8 cellular contexts compared by ENCODE assay signal in genomic region chr3:131503328-131503650, GRCh38. TPM values are rescaled to one million over a fixed set of nuclear protein-coding genes. Genes with fewer than 3 reads are reported as not detected.
DNase-seq lines count a peak whose midpoint lies in the region; ATAC-seq and TF ChIP-seq lines count a peak whose summit lies in the region.

No MANE protein-coding gene starts in this region.

- H3K36me3 ChIP-seq in NT2/D1 (ENCODE audit: insufficient read depth, insufficient read length, low read length) (peaks cover 36% of the 10 kb centered on the region), endocrine pancreas (ENCODE audit: control insufficient read depth, insufficient read depth, low read length) (no peaks in the 10 kb centered on the region), neutrophil (no peaks in the 10 kb centered on the region)

- H3K9me3 Mint-ChIP-seq in activated CD8-positive, alpha-beta memory T cell treated with anti-CD3 and anti-CD28 coated beads, Interleukin-2, amount 10 ng/mL, durations not matched to agents 7 days and 5 days (ENCODE audit: low read depth), result no peaks in the 10 kb centered on the region

- H3K4me1 ChIP-seq in NT2/D1 (ENCODE audit: insufficient read depth, insufficient read length) (no peaks in the 10 kb centered on the region), endocrine pancreas (ENCODE audit: control insufficient read depth, insufficient read depth, low read length) (peaks cover 20% of the 10 kb centered on the region), neutrophil (ENCODE audit: control insufficient read depth in 1 of 2, insufficient read depth in 1 of 2, low read depth in 1 of 2, low read length in 1 of 2) (peaks cover 13 to 16% of the 10 kb centered on the region in 2 experiments)

- peak; percentile 5 for ATAC-seq in activated CD8-positive, alpha-beta memory T cell treated with anti-CD3 and anti-CD28 coated beads, Interleukin-2, amount 10 ng/mL, durations not matched to agents 7 days and 5 days

- no peak overlapping the region for H3K9ac ChIP-seq in NT2/D1 (ENCODE audit: insufficient read length, low read depth)
- H3K9ac ChIP-seq in endocrine pancreas (ENCODE audit: control insufficient read depth, insufficient read depth, low read length), result peak overlapping the region; percentile 32

- H3K4me1 Mint-ChIP-seq in activated CD8-positive, alpha-beta memory T cell treated with anti-CD3 and anti-CD28 coated beads, Interleukin-2, amount 10 ng/mL, durations not matched to agents 7 days and 5 days, result peaks cover 43% of the 10 kb centered on the region

- H3K4me3 Mint-ChIP-seq in activated CD8-positive, alpha-beta memory T cell treated with anti-CD3 and anti-CD28 coated beads, Interleukin-2, amount 10 ng/mL, durations not matched to agents 7 days and 5 days, result peak overlapping the region; percentile 97

- DNase-seq in activated CD8-positive, alpha-beta memory T cell treated with anti-CD3 and anti-CD28 coated beads, Interleukin-2, amount 10 ng/mL, durations not matched to agents 7 days and 5 days, result no peak
- DNase-seq in activated CD8-positive, alpha-beta memory T cell treated with anti-CD3 and anti-CD28 coated beads, Interleukin-2, amount 50 U/mL, for 4 hours, result no peak
- no peak for DNase-seq in NT2/D1 (ENCODE audit: low read depth, low spot score)
- no peak for DNase-seq in anterior cingulate cortex (lab: John Stamatoyannopoulos, UW)
- DNase-seq in NCI-H524 treated with DMSO at 0.1 percent for 48 hours (lab: John Stamatoyannopoulos, UW), result no peak
- no peak for DNase-seq in SK-N-DZ (ENCODE audit: low spot score)

- H3K27me3 Mint-ChIP-seq in activated CD8-positive, alpha-beta memory T cell treated with anti-CD3 and anti-CD28 coated beads, Interleukin-2, amount 10 ng/mL, durations not matched to agents 7 days and 5 days, result peaks cover 3% of the 10 kb centered on the region

- no peak for TF ChIP-seq CTCF in neutrophil (IDR thresholded peaks at IDR 0.05)

- H3K27ac ChIP-seq in neutrophil, result peak overlapping the region; percentile 43

- H3K27me3 ChIP-seq in NT2/D1 (ENCODE audit: insufficient read depth, insufficient read length) (no peaks in the 10 kb centered on the region), endocrine pancreas (ENCODE audit: control insufficient read depth, insufficient read depth, low read length) (no peaks in the 10 kb centered on the region), neutrophil (peaks cover 4% of the 10 kb centered on the region)

- H3K9me3 ChIP-seq in NT2/D1 (ENCODE audit: insufficient read depth, low read length) (no peaks in the 10 kb centered on the region), endocrine pancreas (ENCODE audit: control insufficient read depth, low read length) (no peaks in the 10 kb centered on the region), neutrophil (no peaks in the 10 kb centered on the region)

- H3K27ac Mint-ChIP-seq in activated CD8-positive, alpha-beta memory T cell treated with anti-CD3 and anti-CD28 coated beads, Interleukin-2, amount 10 ng/mL, durations not matched to agents 7 days and 5 days, result peak overlapping the region; percentile 95

- CTCF ChIA-PET in activated CD8-positive, alpha-beta memory T cell treated with anti-CD3 and anti-CD28 coated beads, Interleukin-2, amount 10 ng/mL, durations not matched to agents 7 days and 5 days (lab: Charles Lee), result interaction anchor here (0.7 kb wide), 1 partner anchor 462 kb away, joined by 3 read pairs; no protein-coding TSS in a partner anchor

- H3K4me3 ChIP-seq in NT2/D1 (ENCODE audit: insufficient read length, low read depth), result peak overlapping the region; percentile 97
- peak overlapping the region; percentile 94 for H3K4me3 ChIP-seq in endocrine pancreas (ENCODE audit: control insufficient read depth, insufficient read depth, low read length)
- H3K4me3 ChIP-seq in neutrophil (ENCODE audit: low read depth in 1 of 2, low read length in 1 of 2), result peak overlapping the region; percentile 63 to 72

- H3K36me3 Mint-ChIP-seq in activated CD8-positive, alpha-beta memory T cell treated with anti-CD3 and anti-CD28 coated beads, Interleukin-2, amount 10 ng/mL, durations not matched to agents 7 days and 5 days, result peaks cover 31% of the 10 kb centered on the region

RNA-seq across cellular contexts. Expression of gene MRPL3, which starts 0.5 kb away (rescaled TPM):
- 10 to 100 TPM; 64.1 to 98.0 TPM for total RNA-seq in activated CD8-positive, alpha-beta memory T cell treated with anti-CD3 and anti-CD28 coated beads, Interleukin-2, amount 10 ng/mL, durations not matched to agents 7 days and 5 days
- polyA plus RNA-seq in SK-N-DZ (2014; cell fraction: cytosol; rRNA removed), result 200 and 211 TPM in 2 replicates
- polyA plus RNA-seq in SK-N-DZ (2014; cell fraction: nucleus; rRNA removed), result 102 TPM in 2 replicates
